9 cellular contexts compared by ENCODE assay signal in the genomic region with DNA sequence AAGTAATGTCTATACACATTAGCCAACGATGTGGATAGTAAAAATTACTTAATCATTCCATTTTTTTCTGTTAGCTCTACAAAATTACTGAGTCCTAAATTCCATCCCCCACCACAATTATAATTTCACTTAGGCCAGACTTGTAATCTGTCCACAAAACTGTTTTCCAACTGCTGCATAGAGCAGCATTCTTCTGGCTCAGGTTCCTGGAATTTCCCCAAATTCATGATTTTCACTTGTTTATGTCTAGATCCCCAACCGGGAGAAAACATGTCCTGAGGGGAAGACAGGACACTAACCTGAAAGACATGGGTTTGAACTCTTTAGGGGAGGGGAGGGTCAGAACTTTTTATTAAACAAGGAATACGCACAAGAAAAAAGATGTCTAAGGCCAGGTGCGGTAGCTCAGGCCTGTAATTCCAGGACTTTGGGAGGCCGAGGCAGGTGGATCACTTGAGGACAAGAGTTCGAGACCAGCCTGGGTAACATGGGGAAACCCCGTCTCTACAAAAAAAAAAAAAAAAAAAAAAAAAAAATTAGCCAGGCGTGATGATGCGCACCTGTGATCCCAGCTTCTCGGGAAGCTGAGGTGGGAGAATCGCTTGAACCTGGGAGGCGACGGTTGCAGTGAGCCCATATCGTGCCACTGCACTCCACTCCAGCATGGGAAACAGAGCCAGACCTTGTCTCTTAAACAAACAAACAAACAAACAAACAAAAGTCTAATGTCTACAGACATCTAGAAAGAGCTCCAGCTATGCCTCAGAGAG. TPM values are rescaled to one million over a fixed set of nuclear protein-coding genes. Genes with fewer than 3 reads are reported as not detected.
DNase-seq lines count a peak whose midpoint lies in the region; ATAC-seq and TF ChIP-seq lines count a peak whose summit lies in the region.
"Had no signal": no experiment of that assay in that cellular context is flagged by ENCODE, and none has a peak within 500 bp of the region (broad histone marks: within the 10 kb centered on the region; RNA-seq: fewer than 3 reads in every experiment).

No MANE protein-coding gene starts in this region.

- H3K27me3 Mint-ChIP-seq in activated CD4-positive, alpha-beta T cell treated with anti-CD3 and anti-CD28 coated beads, Interleukin-2, amount 10 ng/mL, durations not matched to agents 7 days and 5 days = no peaks in the 10 kb centered on the region

- DNase-seq in activated CD4-positive, alpha-beta T cell treated with anti-CD3 and anti-CD28 coated beads, Interleukin-2, amount 10 ng/mL, durations not matched to agents 7 days and 5 days = no peak
- no peak for DNase-seq in activated CD4-positive, alpha-beta T cell treated with anti-CD3 and anti-CD28 coated beads, Interleukin-2, amount 50 U/mL, for 48 hours
- DNase-seq in RPMI7951 (ENCODE audit: low read depth) (peak; percentile 39), fibroblast of peridontal ligament (ENCODE audit: extremely low read depth) (peak; percentile 19), spleen (no peak), testis (no peak), substantia nigra (lab: John Stamatoyannopoulos, UW) (no peak)
- DNase-seq: retina had no signal

- peaks cover 13% of the 10 kb centered on the region for H3K36me3 Mint-ChIP-seq in activated CD4-positive, alpha-beta T cell treated with anti-CD3 and anti-CD28 coated beads, Interleukin-2, amount 10 ng/mL, durations not matched to agents 7 days and 5 days (ENCODE audit: low read depth)

- POLR2A ChIA-PET in activated CD4-positive, alpha-beta T cell treated with anti-CD3 and anti-CD28 coated beads, Interleukin-2, amount 10 ng/mL, durations not matched to agents 7 days and 5 days (lab: Charles Lee) = no interaction called here

- intact Hi-C loops in spleen (cut with DNase I; ENCODE audit: low total_unique reads) = no loop called here
- intact Hi-C loops in testis (cut with DNase I; ENCODE audit: low total_unique reads) = no loop called here

- H3K9me3 ChIP-seq in spleen (no peaks in the 10 kb centered on the region), testis (no peaks in the 10 kb centered on the region)

- H3K27ac Mint-ChIP-seq in activated CD4-positive, alpha-beta T cell treated with anti-CD3 and anti-CD28 coated beads, Interleukin-2, amount 10 ng/mL, durations not matched to agents 7 days and 5 days = no peak overlapping the region

- H3K9me3 Mint-ChIP-seq in activated CD4-positive, alpha-beta T cell treated with anti-CD3 and anti-CD28 coated beads, Interleukin-2, amount 10 ng/mL, durations not matched to agents 7 days and 5 days = no peaks in the 10 kb centered on the region

- CTCF ChIA-PET in activated CD4-positive, alpha-beta T cell treated with anti-CD3 and anti-CD28 coated beads, Interleukin-2, amount 10 ng/mL, durations not matched to agents 7 days and 5 days (lab: Charles Lee) = interaction anchor here (1.1 to 1.5 kb wide), 2 partner anchors 18 to 31 kb away, joined by 4 read pairs; no protein-coding TSS in a partner anchor

- H3K27ac ChIP-seq in spleen (no peak overlapping the region), testis (no peak overlapping the region), substantia nigra (ENCODE audit: low read depth, low read length, poor library complexity, severe bottlenecking) (no peak overlapping the region)

- H3K4me3 Mint-ChIP-seq in activated CD4-positive, alpha-beta T cell treated with anti-CD3 and anti-CD28 coated beads, Interleukin-2, amount 10 ng/mL, durations not matched to agents 7 days and 5 days = peak overlapping the region; percentile 90

- H3K4me3 ChIP-seq in spleen (peak overlapping the region in 6 of 8 donors; percentile 59 to 77 (median 73)), testis (peak overlapping the region in 1 of 2 donors; percentile 89)

- no peak for TF ChIP-seq CTCF in spleen (IDR thresholded peaks at IDR 0.05 in 8 of 11, conservative IDR thresholded peaks at IDR 0.05 in 3 of 11)
- TF ChIP-seq CTCF in testis (IDR thresholded peaks at IDR 0.05) = no peak

- TF ChIP-seq POLR2A in spleen (IDR thresholded peaks at IDR 0.05) (no peak), testis (IDR thresholded peaks at IDR 0.05) (no peak)

- H3K36me3 ChIP-seq in spleen (no peaks in the 10 kb centered on the region), testis (ENCODE audit: low read depth, missing control alignments) (no peaks in the 10 kb centered on the region)

- WGBS in spleen, 5 donors = 83 to 89% (median 87%) methylated on average over 14 of the region's 14 CpGs
- 58 to 60% methylated on average over 13 to 14 of the region's 14 CpGs for WGBS in testis, 2 donors

- peaks cover 32% of the 10 kb centered on the region for H3K4me1 Mint-ChIP-seq in activated CD4-positive, alpha-beta T cell treated with anti-CD3 and anti-CD28 coated beads, Interleukin-2, amount 10 ng/mL, durations not matched to agents 7 days and 5 days

- H3K4me1 ChIP-seq in spleen (peaks cover 12 to 67% (median 26%) of the 10 kb centered on the region in 6 donors), testis (peaks cover 15% of the 10 kb centered on the region)

- no peak for ATAC-seq in GM19324 (IDR thresholded peaks at IDR 0.05; ENCODE audit: low FRiP score, unreplicated experiment)

- H3K27me3 ChIP-seq in spleen (replicated peaks in 1 of 7) = no peaks in the 10 kb centered on the region
- no peaks in the 10 kb centered on the region for H3K27me3 ChIP-seq in testis

RNA-seq across cellular contexts. Expression of gene ETFA, which starts 1.5 kb away (rescaled TPM):
- total RNA-seq in activated CD4-positive, alpha-beta T cell treated with anti-CD3 and anti-CD28 coated beads, Interleukin-2, amount 10 ng/mL, durations not matched to agents 7 days and 5 days = 10 to 100 TPM; 81.6 to 82.9 TPM
- 216 and 236 TPM in 2 replicates for total RNA-seq in RPMI7951 (2014; rRNA removed; shearing (Covaris generic))
- total RNA-seq in spleen (10 to 100 TPM; 62.5 to 98.5 (median 82.4) TPM), testis (10 to 100 TPM; 58.3 to 72.7 TPM)
- polyA plus RNA-seq in spleen (10 to 100 TPM; 49.7 to 86.8 (median 65.2) TPM), testis (ENCODE audit: insufficient read depth, low read depth, low replicate concordance) (72.1 TPM)

RNA-seq across cellular contexts. Expression of gene ISL2, which starts 26.8 kb away (rescaled TPM):
- under 1 TPM; 0.54 to 0.82 TPM for total RNA-seq in activated CD4-positive, alpha-beta T cell treated with anti-CD3 and anti-CD28 coated beads, Interleukin-2, amount 10 ng/mL, durations not matched to agents 7 days and 5 days
- 1.8 and 3.4 TPM in 2 replicates for total RNA-seq in RPMI7951 (2014; rRNA removed; shearing (Covaris generic))
- total RNA-seq in spleen (1 to 10 TPM in 1 of 7 donors, under 1 TPM in 6; 0.32 to 1.1 (median 0.52) TPM), testis (1 to 10 TPM; 3.5 to 4.2 TPM)
- polyA plus RNA-seq in spleen (under 1 TPM; 0.20 to 0.29 (median 0.22) TPM), testis (ENCODE audit: insufficient read depth, low read depth, low replicate concordance) (0.88 TPM)

Comparison
In these comparisons a context has a peak if more than half of its experiments do, and no peak if none do; other contexts are left out.
1. DNase-seq: peak in RPMI7951 (single experiment) and fibroblast of peridontal ligament (single experiment); none in activated CD4-positive, alpha-beta T cell treated with anti-CD3 and anti-CD28 coated beads, Interleukin-2, amount 10 ng/mL, durations not matched to agents 7 days and 5 days (single experiment), activated CD4-positive, alpha-beta T cell treated with anti-CD3 and anti-CD28 coated beads, Interleukin-2, amount 50 U/mL, for 48 hours (0 of 2), spleen (single experiment), testis (single experiment) and substantia nigra (0 of 49).